In genomic region chr9:129237804-129238203, GRCh38 we compare ENCODE assay signal across 15 cellular contexts. TPM values are rescaled to one million over a fixed set of nuclear protein-coding genes. Genes with fewer than 3 reads are reported as not detected.
DNase-seq lines count a peak whose midpoint lies in the region; ATAC-seq and TF ChIP-seq lines count a peak whose summit lies in the region.
"Had no signal": no experiment of that assay in that cellular context is flagged by ENCODE, and none has a peak within 500 bp of the region (broad histone marks: within the 10 kb centered on the region; RNA-seq: fewer than 3 reads in every experiment).

No MANE protein-coding gene starts in this region.

- H3K27ac ChIP-seq in PC-9 = no peak overlapping the region
- peak overlapping the region; percentile 78 for H3K27ac ChIP-seq in caudate nucleus (ENCODE audit: low read depth, low read length)
- H3K27ac ChIP-seq: foreskin keratinocyte, HL-60, lower lobe of right lung, SK-N-MC had no signal

- peaks cover 32% of the 10 kb centered on the region for H3K4me1 Mint-ChIP-seq in stimulated activated memory B cell treated with anti-CD40 and anti-IgM and Interleukin-4, amounts not matched to agents 10 μg/mL and 1 μg/mL and 100 μg/mL, for 72 hours

- intact Hi-C loops in Right ventricle myocardium inferior (cut with DNase I) (no loop called here), Right ventricle myocardium superior (cut with DNase I) (no loop called here), PC-9 (cut with micrococcal nuclease; ENCODE audit: unreplicated experiment) (no loop called here)

- H3F3A ChIP-seq in PC-9 (ENCODE audit: insufficient read depth, low read depth) = peaks cover 10% of the 10 kb centered on the region; the same call in 1 of the 2 replicates

- H3K9me3 Mint-ChIP-seq in stimulated activated memory B cell treated with anti-CD40 and anti-IgM and Interleukin-4, amounts not matched to agents 10 μg/mL and 1 μg/mL and 100 μg/mL, for 72 hours = peaks cover 7% of the 10 kb centered on the region

- DNase-seq in Right ventricle myocardium inferior (ENCODE audit: missing footprints) (peak; percentile 11), Right ventricle myocardium superior (no peak), PC-9 (no peak), caudate nucleus (lab: John Stamatoyannopoulos, UW) (no peak), D341Med (ENCODE audit: low spot score) (no peak), HCEC 1CT (no peak), NCI-H2227 (lab: John Stamatoyannopoulos, UW; ENCODE audit: unreplicated experiment) (no peak)
- DNase-seq: Karpas-422, NCI-H1436 treated with DMSO at 0.1 percent for 48 hours, NCI-H345 had no signal

- H3K27ac Mint-ChIP-seq in stimulated activated memory B cell treated with anti-CD40 and anti-IgM and Interleukin-4, amounts not matched to agents 10 μg/mL and 1 μg/mL and 100 μg/mL, for 72 hours = peak overlapping the region; percentile 40

- no peaks in the 10 kb centered on the region for H3K9me3 ChIP-seq in PC-9 (ENCODE audit: insufficient read depth, low read depth)
- H3K9me3 ChIP-seq: lower lobe of right lung had no signal

- peak overlapping the region; percentile 63 for H3K4me2 ChIP-seq in PC-9

- peaks cover 6% of the 10 kb centered on the region for H3K36me3 Mint-ChIP-seq in stimulated activated memory B cell treated with anti-CD40 and anti-IgM and Interleukin-4, amounts not matched to agents 10 μg/mL and 1 μg/mL and 100 μg/mL, for 72 hours

- no peak for TF ChIP-seq CTCF in PC-9 (conservative IDR thresholded peaks at IDR 0.05)

- H3K4me3 Mint-ChIP-seq in stimulated activated memory B cell treated with anti-CD40 and anti-IgM and Interleukin-4, amounts not matched to agents 10 μg/mL and 1 μg/mL and 100 μg/mL, for 72 hours = no peak overlapping the region

- no peaks in the 10 kb centered on the region for H3K36me3 ChIP-seq in PC-9 (ENCODE audit: low read depth)
- H3K36me3 ChIP-seq: lower lobe of right lung had no signal

- no peaks in the 10 kb centered on the region for H3K79me2 ChIP-seq in PC-9 (ENCODE audit: low read depth)

- H3K27me3 Mint-ChIP-seq in stimulated activated memory B cell treated with anti-CD40 and anti-IgM and Interleukin-4, amounts not matched to agents 10 μg/mL and 1 μg/mL and 100 μg/mL, for 72 hours = peaks cover 51% of the 10 kb centered on the region

- H4K20me1 ChIP-seq in PC-9 (ENCODE audit: insufficient read depth) = no peaks in the 10 kb centered on the region

- H3K9me2 ChIP-seq in PC-9 (ENCODE audit: insufficient read depth) = no peaks in the 10 kb centered on the region

- ATAC-seq in Right ventricle myocardium inferior = no peak
- no peak for ATAC-seq in Right ventricle myocardium superior (ENCODE audit: poor library complexity)
- ATAC-seq in stimulated activated memory B cell treated with anti-CD40 and anti-IgM and Interleukin-4, amounts not matched to agents 10 μg/mL and 1 μg/mL and 100 μg/mL, for 72 hours = no peak

- BruUV-seq in PC-9 (replicated peaks; lab: Mats Ljungman, UMichigan) = no TSS peak

- peaks cover 11% of the 10 kb centered on the region for H3K4me1 ChIP-seq in PC-9 (replicated peaks; ENCODE audit: insufficient read depth)

- no peak overlapping the region for H3K4me3 ChIP-seq in PC-9
- H3K4me3 ChIP-seq: lower lobe of right lung, SK-N-MC had no signal

- CTCF ChIA-PET in PC-9 (lab: Charles Lee) = no interaction called here

- H3K27me3 ChIP-seq in PC-9 (ENCODE audit: insufficient read depth, low read depth) = no peaks in the 10 kb centered on the region
- H3K27me3 ChIP-seq: foreskin keratinocyte had no signal

- H2AFZ ChIP-seq in PC-9 = no peak overlapping the region

- POLR2A ChIA-PET in PC-9 (lab: Charles Lee; ENCODE audit: unreplicated experiment) = interaction anchor here (0.6 kb wide), 3 partner anchors 59 to 404 kb away, joined by 3 to 8 read pairs (median 3); no protein-coding TSS in a partner anchor

RNA-seq across cellular contexts. Expression of gene IER5L, which starts 59.7 kb away (rescaled TPM):
- total RNA-seq in Right ventricle myocardium inferior = 4.6 TPM
- 3.5 TPM for total RNA-seq in Right ventricle myocardium superior
- 35.5 and 37.3 TPM in 2 replicates for total RNA-seq in PC-9 (2021)
